8 cellular contexts compared by ENCODE assay signal in genomic region chr1:29698033-29698432, GRCh38.
DNase-seq lines count a peak whose midpoint lies in the region; ATAC-seq and TF ChIP-seq lines count a peak whose summit lies in the region.

No MANE protein-coding gene starts in this region.

- TF ChIP-seq RAD21 in neural cell (conservative IDR thresholded peaks at IDR 0.05): no peak

- H4K20me1 ChIP-seq in neural cell (ENCODE audit: insufficient read depth): no peaks in the 10 kb centered on the region

- POLR2A ChIA-PET in T-cell (lab: Charles Lee): no interaction called here

- no peaks in the 10 kb centered on the region for H3K36me3 ChIP-seq in neural cell (ENCODE audit: insufficient read depth, low read length)

- H2AFZ ChIP-seq in neural cell (ENCODE audit: low read depth, low read length): no peak overlapping the region

- TF ChIP-seq CTCF in GM12864 (IDR thresholded peaks at IDR 0.05; ENCODE audit: low read depth, low read length, missing control alignments) (peak; percentile 36), cardiac fibroblast (IDR thresholded peaks at IDR 0.05; ENCODE audit: low read depth, low read length) (peak; percentile 79), neural cell (IDR thresholded peaks at IDR 0.05; ENCODE audit: poor library complexity, severe bottlenecking) (peak; percentile 35)

- H3K27me3 ChIP-seq in neural cell (ENCODE audit: insufficient read depth, low read depth, low read length): no peaks in the 10 kb centered on the region

- no peak for DNase-seq in GM12864 (ENCODE audit: low read depth)
- peak; percentile 23 for DNase-seq in NAMALWA (ENCODE audit: low spot score)
- peak; percentile 61 to 78 for DNase-seq in cardiac fibroblast (ENCODE audit: low read depth in 2 of 2)
- DNase-seq in activated CD8-positive, alpha-beta memory T cell treated with anti-CD3 and anti-CD28 coated beads, Interleukin-2, amount 10 ng/mL, durations not matched to agents 7 days and 5 days: no peak
- no peak for DNase-seq in T-cell

- no peaks in the 10 kb centered on the region for H3K9me2 ChIP-seq in neural cell (ENCODE audit: insufficient read depth, low read length)

- ATAC-seq in activated CD8-positive, alpha-beta memory T cell treated with anti-CD3 and anti-CD28 coated beads, Interleukin-2, amount 10 ng/mL, durations not matched to agents 7 days and 5 days: no peak
- no peak for ATAC-seq in HG02885 (IDR thresholded peaks at IDR 0.05; ENCODE audit: poor library complexity, unreplicated experiment)
- ATAC-seq in T-cell (replicated peaks in 1 of 4): no peak
- no peak for ATAC-seq in GM21360 (IDR thresholded peaks at IDR 0.05; ENCODE audit: unreplicated experiment)

- no peak overlapping the region for H3K27ac Mint-ChIP-seq in activated CD8-positive, alpha-beta memory T cell treated with anti-CD3 and anti-CD28 coated beads, Interleukin-2, amount 10 ng/mL, durations not matched to agents 7 days and 5 days
- H3K27ac Mint-ChIP-seq in T-cell: no peak overlapping the region

- CTCF ChIA-PET in activated CD8-positive, alpha-beta memory T cell treated with anti-CD3 and anti-CD28 coated beads, Interleukin-2, amount 10 ng/mL, durations not matched to agents 7 days and 5 days (lab: Charles Lee): no interaction called here
- CTCF ChIA-PET in T-cell (lab: Charles Lee): no interaction called here

- no peaks in the 10 kb centered on the region for H3F3A ChIP-seq in neural cell (ENCODE audit: insufficient read depth, low read length, poor library complexity, severe bottlenecking)

- peaks cover 21% of the 10 kb centered on the region for H3K27me3 Mint-ChIP-seq in activated CD8-positive, alpha-beta memory T cell treated with anti-CD3 and anti-CD28 coated beads, Interleukin-2, amount 10 ng/mL, durations not matched to agents 7 days and 5 days
- H3K27me3 Mint-ChIP-seq in T-cell: peaks cover 24 to 31% of the 10 kb centered on the region in 2 donors

- no peak overlapping the region for H3K4me3 Mint-ChIP-seq in activated CD8-positive, alpha-beta memory T cell treated with anti-CD3 and anti-CD28 coated beads, Interleukin-2, amount 10 ng/mL, durations not matched to agents 7 days and 5 days
- H3K4me3 Mint-ChIP-seq in T-cell: no peak overlapping the region

- H3K9ac ChIP-seq in neural cell (ENCODE audit: low read length): no peak overlapping the region

- H3K4me2 ChIP-seq in neural cell (ENCODE audit: low read length): no peak overlapping the region

- H3K4me3 ChIP-seq in GM12864 (ENCODE audit: low read depth, low read length): no peak overlapping the region
- no peak overlapping the region for H3K4me3 ChIP-seq in cardiac fibroblast (replicated peaks in 1 of 2; ENCODE audit: low read depth in 2 of 2, low read length in 2 of 2)
- no peak overlapping the region for H3K4me3 ChIP-seq in neural cell (ENCODE audit: low read length)

- no peaks in the 10 kb centered on the region for H3K4me1 Mint-ChIP-seq in activated CD8-positive, alpha-beta memory T cell treated with anti-CD3 and anti-CD28 coated beads, Interleukin-2, amount 10 ng/mL, durations not matched to agents 7 days and 5 days
- H3K4me1 Mint-ChIP-seq in T-cell: no peaks in the 10 kb centered on the region

- H3K9me3 ChIP-seq in neural cell (ENCODE audit: low read length): peaks cover 8% of the 10 kb centered on the region

- H3K9me3 Mint-ChIP-seq in activated CD8-positive, alpha-beta memory T cell treated with anti-CD3 and anti-CD28 coated beads, Interleukin-2, amount 10 ng/mL, durations not matched to agents 7 days and 5 days (ENCODE audit: low read depth): no peaks in the 10 kb centered on the region
- peaks cover 0 to 6% (median 4%) of the 10 kb centered on the region in 3 donors for H3K9me3 Mint-ChIP-seq in T-cell

- no peaks in the 10 kb centered on the region for H3K79me2 ChIP-seq in neural cell (replicated peaks; ENCODE audit: insufficient read depth, low read length)

- H3K36me3 Mint-ChIP-seq in activated CD8-positive, alpha-beta memory T cell treated with anti-CD3 and anti-CD28 coated beads, Interleukin-2, amount 10 ng/mL, durations not matched to agents 7 days and 5 days: no peaks in the 10 kb centered on the region
- no peaks in the 10 kb centered on the region for H3K36me3 Mint-ChIP-seq in T-cell

- no peak overlapping the region for H3K27ac ChIP-seq in neural cell (ENCODE audit: low read length)

- TF ChIP-seq EP300 in neural cell (conservative IDR thresholded peaks at IDR 0.05; ENCODE audit: poor library complexity, severe bottlenecking): no peak

TF ChIP-seq in neural cell, 6 proteins besides CTCF, POLR2A, EP300 and RAD21:
- TF ChIP-seq REST (IDR thresholded peaks at IDR 0.05; ENCODE audit: borderline replicate concordance) (no peak), SMC3 (conservative IDR thresholded peaks at IDR 0.05; ENCODE audit: poor library complexity) (peak; percentile 17), POLR2AphosphoS5 (IDR thresholded peaks at IDR 0.05) (no peak), EZH2 (IDR thresholded peaks at IDR 0.05; ENCODE audit: borderline replicate concordance, insufficient read depth, low read length, poor library complexity, severe bottlenecking) (no peak), MXI1 (conservative IDR thresholded peaks at IDR 0.05; ENCODE audit: poor library complexity, severe bottlenecking) (no peak)

Comparison
In these comparisons a context has a peak if more than half of its experiments do, and no peak if none do; other contexts are left out.
1. DNase-seq: peak in NAMALWA (single experiment) and cardiac fibroblast (2 of 2); none in GM12864 (single experiment), activated CD8-positive, alpha-beta memory T cell treated with anti-CD3 and anti-CD28 coated beads, Interleukin-2, amount 10 ng/mL, durations not matched to agents 7 days and 5 days (single experiment) and T-cell (0 of 34).
2. Peak in every context shown above with its lines, with median percentiles within 50 percentile points of each other: CTCF ChIP-seq.